Comparison of ENCODE assay signal across 12 cellular contexts in the genomic region with DNA sequence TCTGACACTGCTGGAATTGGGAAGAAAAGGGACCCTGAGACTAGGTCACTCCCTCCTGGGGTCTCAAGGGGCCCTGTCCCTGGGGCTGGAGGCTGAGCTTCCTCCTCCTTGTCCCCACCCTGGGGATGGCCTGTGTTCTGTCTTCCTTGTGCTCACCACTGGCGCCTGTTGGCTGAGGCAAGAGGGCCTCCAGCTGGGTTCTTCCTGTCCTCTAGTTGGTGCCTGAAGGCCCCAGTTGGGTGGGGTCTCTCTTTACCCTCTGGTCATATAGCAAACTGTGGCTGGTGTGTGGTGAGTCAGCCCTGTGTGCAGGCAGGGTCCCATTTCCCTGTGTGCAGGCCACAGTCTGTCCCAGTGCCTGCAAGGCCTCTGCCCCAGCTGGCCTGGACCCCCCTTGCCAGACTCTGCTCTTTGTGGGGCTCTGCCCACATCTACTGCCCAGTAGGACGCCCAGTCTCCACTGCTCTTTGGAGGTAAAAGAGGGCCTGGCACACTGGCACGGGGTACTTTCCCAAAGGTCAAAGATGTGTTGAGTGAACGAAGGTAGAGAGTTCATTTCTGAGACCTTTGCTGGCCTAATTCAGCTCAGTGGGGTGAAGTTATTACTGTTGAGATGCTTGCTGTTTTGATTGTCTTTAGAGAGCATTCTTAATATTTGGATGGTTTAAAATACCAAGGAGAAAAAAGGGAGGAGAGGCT. TPM values are rescaled to one million over a fixed set of nuclear protein-coding genes. Genes with fewer than 3 reads are reported as not detected.
DNase-seq lines count a peak whose midpoint lies in the region; ATAC-seq and TF ChIP-seq lines count a peak whose summit lies in the region.
"Had no signal": no experiment of that assay in that cellular context is flagged by ENCODE, and none has a peak within 500 bp of the region (broad histone marks: within the 10 kb centered on the region; RNA-seq: fewer than 3 reads in every experiment).

No MANE protein-coding gene starts in this region.

- no peaks in the 10 kb centered on the region for H4K20me1 ChIP-seq in MM.1S (ENCODE audit: insufficient read depth, low read length)
- no peaks in the 10 kb centered on the region for H4K20me1 ChIP-seq in neural progenitor cell (ENCODE audit: low read depth)
- no peaks in the 10 kb centered on the region for H4K20me1 ChIP-seq in PC-9 (ENCODE audit: insufficient read depth)

- H3K4me1 ChIP-seq in MM.1S (ENCODE audit: low read length) (peaks cover 20% of the 10 kb centered on the region), neural progenitor cell (no peaks in the 10 kb centered on the region), PC-9 (replicated peaks; ENCODE audit: insufficient read depth) (peaks cover 13% of the 10 kb centered on the region)
- H3K4me1 ChIP-seq: gastroesophageal sphincter, sigmoid colon had no signal

- ATAC-seq in activated naive CD8-positive, alpha-beta T cell treated with anti-CD3 and anti-CD28 coated beads, Interleukin-2, amount 10 ng/mL, durations not matched to agents 7 days and 5 days (ENCODE audit: low read depth): no peak

- no peak overlapping the region for H3K4me3 ChIP-seq in MM.1S (ENCODE audit: low read length)
- H3K4me3 ChIP-seq in neural progenitor cell: no peak overlapping the region
- H3K4me3 ChIP-seq in PC-9: no peak overlapping the region
- H3K4me3 ChIP-seq: gastroesophageal sphincter, sigmoid colon had no signal

- H3K27ac Mint-ChIP-seq in activated naive CD8-positive, alpha-beta T cell treated with anti-CD3 and anti-CD28 coated beads, Interleukin-2, amount 10 ng/mL, durations not matched to agents 7 days and 5 days: peak overlapping the region; percentile 89
- H3K27ac Mint-ChIP-seq in neural progenitor cell: no peak overlapping the region

- DNase-seq in activated CD4-positive, alpha-beta T cell treated with anti-CD3 and anti-CD28 coated beads for 48 hours: peak; percentile 16
- no peak for DNase-seq in activated CD4-positive, alpha-beta T cell treated with anti-CD3 and anti-CD28 coated beads for 1 hour
- DNase-seq in MM.1S (no peak), neural progenitor cell (ENCODE audit: low spot score) (no peak), PC-9 (no peak), T1000 (lab: John Stamatoyannopoulos, UW) (no peak), NCI-H2227 treated with DMSO at 0.1 percent for 48 hours (lab: John Stamatoyannopoulos, UW) (no peak)
- peak; percentile 46 for DNase-seq in activated naive CD8-positive, alpha-beta T cell treated with anti-CD3 and anti-CD28 coated beads, Interleukin-2, amount 10 ng/mL, durations not matched to agents 7 days and 5 days
- DNase-seq: NCI-H187 treated with DMSO at 0.1 percent for 48 hours had no signal

- CTCF ChIA-PET in PC-9 (lab: Charles Lee): interaction anchor here (0.6 kb wide), 1 partner anchor 288 kb away, joined by 16 read pairs; a partner anchor contains a TSS

- H2AFZ ChIP-seq in MM.1S (ENCODE audit: low read length) (peak overlapping the region; percentile 68), neural progenitor cell (replicated peaks) (peak overlapping the region; percentile 34), PC-9 (no peak overlapping the region)

- H3K9me3 Mint-ChIP-seq in activated naive CD8-positive, alpha-beta T cell treated with anti-CD3 and anti-CD28 coated beads, Interleukin-2, amount 10 ng/mL, durations not matched to agents 7 days and 5 days: no peaks in the 10 kb centered on the region
- H3K9me3 Mint-ChIP-seq in neural progenitor cell: no peaks in the 10 kb centered on the region

- H3K36me3 Mint-ChIP-seq in activated naive CD8-positive, alpha-beta T cell treated with anti-CD3 and anti-CD28 coated beads, Interleukin-2, amount 10 ng/mL, durations not matched to agents 7 days and 5 days: no peaks in the 10 kb centered on the region
- no peaks in the 10 kb centered on the region for H3K36me3 Mint-ChIP-seq in neural progenitor cell

- H3K4me2 ChIP-seq in MM.1S (ENCODE audit: low read depth, low read length) (peak overlapping the region; percentile 47; the same call in 1 of the 2 replicates), neural progenitor cell (no peak overlapping the region), PC-9 (no peak overlapping the region)

- no peaks in the 10 kb centered on the region for H3F3A ChIP-seq in MM.1S (ENCODE audit: insufficient read depth, low read length)
- H3F3A ChIP-seq in neural progenitor cell (ENCODE audit: low read depth): no peaks in the 10 kb centered on the region
- H3F3A ChIP-seq in PC-9 (ENCODE audit: insufficient read depth, low read depth): no peaks in the 10 kb centered on the region

- H3K27me3 ChIP-seq in MM.1S (replicated peaks; ENCODE audit: insufficient read depth, low read length) (no peaks in the 10 kb centered on the region), neural progenitor cell (no peaks in the 10 kb centered on the region), PC-9 (ENCODE audit: insufficient read depth, low read depth) (no peaks in the 10 kb centered on the region)

- TF ChIP-seq CTCF in MM.1S (IDR thresholded peaks at IDR 0.05; ENCODE audit: low read length): no peak
- no peak for TF ChIP-seq CTCF in neural progenitor cell (IDR thresholded peaks at IDR 0.05)
- no peak for TF ChIP-seq CTCF in PC-9 (conservative IDR thresholded peaks at IDR 0.05)

- no peaks in the 10 kb centered on the region for H3K27me3 Mint-ChIP-seq in activated naive CD8-positive, alpha-beta T cell treated with anti-CD3 and anti-CD28 coated beads, Interleukin-2, amount 10 ng/mL, durations not matched to agents 7 days and 5 days
- H3K27me3 Mint-ChIP-seq in neural progenitor cell (ENCODE audit: insufficient read depth, low read depth): peaks cover 6% of the 10 kb centered on the region

- peak overlapping the region; percentile 44 for H3K4me3 Mint-ChIP-seq in activated naive CD8-positive, alpha-beta T cell treated with anti-CD3 and anti-CD28 coated beads, Interleukin-2, amount 10 ng/mL, durations not matched to agents 7 days and 5 days
- no peak overlapping the region for H3K4me3 Mint-ChIP-seq in neural progenitor cell

- POLR2A ChIA-PET in activated naive CD8-positive, alpha-beta T cell treated with anti-CD3 and anti-CD28 coated beads, Interleukin-2, amount 10 ng/mL, durations not matched to agents 7 days and 5 days (lab: Charles Lee): interaction anchor here (2.1 kb wide), 1 partner anchor 19 kb away, joined by 13 read pairs; no protein-coding TSS in a partner anchor
- POLR2A ChIA-PET in PC-9 (lab: Charles Lee; ENCODE audit: unreplicated experiment): no interaction called here

- H3K36me3 ChIP-seq in MM.1S (replicated peaks; ENCODE audit: insufficient read depth, low read length) (no peaks in the 10 kb centered on the region), neural progenitor cell (no peaks in the 10 kb centered on the region), PC-9 (ENCODE audit: low read depth) (no peaks in the 10 kb centered on the region)
- H3K36me3 ChIP-seq: gastroesophageal sphincter, sigmoid colon had no signal

- H3K4me1 Mint-ChIP-seq in activated naive CD8-positive, alpha-beta T cell treated with anti-CD3 and anti-CD28 coated beads, Interleukin-2, amount 10 ng/mL, durations not matched to agents 7 days and 5 days: peaks cover 38% of the 10 kb centered on the region
- peaks cover 13% of the 10 kb centered on the region for H3K4me1 Mint-ChIP-seq in neural progenitor cell

- no peak overlapping the region for H3K9ac ChIP-seq in MM.1S (ENCODE audit: low read length)
- H3K9ac ChIP-seq in neural progenitor cell: no peak overlapping the region

- BruUV-seq in PC-9 (replicated peaks; lab: Mats Ljungman, UMichigan): no TSS peak

- intact Hi-C loops in PC-9 (cut with micrococcal nuclease; ENCODE audit: unreplicated experiment): no loop called here

- H3K79me2 ChIP-seq in MM.1S (ENCODE audit: low read length) (no peaks in the 10 kb centered on the region), neural progenitor cell (ENCODE audit: low read depth) (no peaks in the 10 kb centered on the region), PC-9 (ENCODE audit: low read depth) (no peaks in the 10 kb centered on the region)

- no peak overlapping the region for H3K27ac ChIP-seq in MM.1S (ENCODE audit: low read length)
- H3K27ac ChIP-seq in neural progenitor cell: no peak overlapping the region
- no peak overlapping the region for H3K27ac ChIP-seq in PC-9
- H3K27ac ChIP-seq: HL-60 had no signal

- H3K9me3 ChIP-seq in MM.1S (replicated peaks; ENCODE audit: insufficient read depth, low read length) (no peaks in the 10 kb centered on the region), neural progenitor cell (ENCODE audit: low read depth) (no peaks in the 10 kb centered on the region), PC-9 (ENCODE audit: insufficient read depth, low read depth) (no peaks in the 10 kb centered on the region)
- H3K9me3 ChIP-seq: gastroesophageal sphincter, sigmoid colon had no signal

- H3K9me2 ChIP-seq in MM.1S (replicated peaks; ENCODE audit: insufficient read depth, low read length) (no peaks in the 10 kb centered on the region), PC-9 (ENCODE audit: insufficient read depth) (no peaks in the 10 kb centered on the region)

RNA-seq across cellular contexts. Expression of a gene that starts 55.1 kb away (rescaled TPM):
- not detected for total RNA-seq in activated naive CD8-positive, alpha-beta T cell treated with anti-CD3 and anti-CD28 coated beads, Interleukin-2, amount 10 ng/mL, durations not matched to agents 7 days and 5 days
- total RNA-seq in neural progenitor cell (ENCODE audit: low replicate concordance) (0.69 and 4.1 TPM in 2 replicates), PC-9 (2021) (not detected in 2 replicates)

Comparison
In these comparisons a context has a peak if more than half of its experiments do, and no peak if none do; other contexts are left out.
1. DNase-seq: peak in activated CD4-positive, alpha-beta T cell treated with anti-CD3 and anti-CD28 coated beads for 48 hours (single experiment) and activated naive CD8-positive, alpha-beta T cell treated with anti-CD3 and anti-CD28 coated beads, Interleukin-2, amount 10 ng/mL, durations not matched to agents 7 days and 5 days (single experiment); none in activated CD4-positive, alpha-beta T cell treated with anti-CD3 and anti-CD28 coated beads for 1 hour (single experiment), MM.1S (single experiment), neural progenitor cell (single experiment), PC-9 (0 of 2), T1000 (single experiment) and NCI-H2227 treated with DMSO at 0.1 percent for 48 hours (single experiment).